Comparison of ENCODE assay signal across 9 cellular contexts in genomic region chr2:207254526-207255464, GRCh38.
DNase-seq lines count a peak whose midpoint lies in the region; ATAC-seq and TF ChIP-seq lines count a peak whose summit lies in the region.
"Had no signal": no experiment of that assay in that cellular context is flagged by ENCODE, and none has a peak within 500 bp of the region (broad histone marks: within the 10 kb centered on the region; RNA-seq: fewer than 3 reads in every experiment).

No MANE protein-coding gene starts in this region.

- H3K9me3 ChIP-seq in breast epithelium (no peaks in the 10 kb centered on the region), T-helper 17 cell (ENCODE audit: control insufficient read depth, low read length, poor library complexity, severe bottlenecking) (no peaks in the 10 kb centered on the region)

- ATAC-seq in HG03342 (IDR thresholded peaks at IDR 0.05; ENCODE audit: unreplicated experiment) = no peak
- ATAC-seq in HG03135 (IDR thresholded peaks at IDR 0.05; ENCODE audit: unreplicated experiment) = no peak
- no peak for ATAC-seq in effector memory CD8-positive, alpha-beta T cell (replicated peaks)
- ATAC-seq in T-helper 17 cell = no peak

- H3K4me1 ChIP-seq in breast epithelium = no peaks in the 10 kb centered on the region

- no peak overlapping the region for H3K4me3 ChIP-seq in breast epithelium
- H3K4me3 ChIP-seq in fibroblast of villous mesenchyme (ENCODE audit: low read depth, low read length) = no peak overlapping the region

- DNase-seq in MCF 10A (ENCODE audit: unreplicated experiment) = peak; percentile 59
- no peak for DNase-seq in breast epithelium (ENCODE audit: low spot score in 2 of 2)
- DNase-seq in SKM-1 treated with dmso at 0.1 percent for 144 hours (lab: John Stamatoyannopoulos, UW; ENCODE audit: unreplicated experiment) = peak; percentile 51
- DNase-seq in fibroblast of villous mesenchyme (ENCODE audit: low read depth) = peak; percentile 67
- no peak for DNase-seq in effector memory CD8-positive, alpha-beta T cell
- DNase-seq in T-helper 17 cell = no peak
- DNase-seq: SHP77 treated with DMSO at 0.1 percent for 48 hours had no signal

- peak overlapping the region; percentile 37 for H3K4me3 Mint-ChIP-seq in MCF 10A (ENCODE audit: unreplicated experiment)
- no peak overlapping the region for H3K4me3 Mint-ChIP-seq in effector memory CD8-positive, alpha-beta T cell
- no peak overlapping the region for H3K4me3 Mint-ChIP-seq in T-helper 17 cell

- no peak overlapping the region for H3K27ac ChIP-seq in breast epithelium

- CTCF ChIA-PET in MCF 10A (lab: Yijun Ruan, JAX) = interaction anchor here (0.7 to 1.5 kb wide), 3 partner anchors 15 to 218 kb away, joined by 3 to 9 read pairs (median 4); no protein-coding TSS in a partner anchor

- intact Hi-C loops in MCF 10A (cut with micrococcal nuclease) (loop anchor here (1.0 to 2.0 kb wide), 3 partner anchors 56 to 219 kb away; no protein-coding TSS in a partner anchor), breast epithelium (cut with DNase I; ENCODE audit: low total_unique reads) (no loop called here)

- POLR2A ChIA-PET in MCF 10A (lab: Yijun Ruan, JAX) = interaction anchor here (0.6 to 11.5 kb wide), 14 partner anchors 9 to 214 kb away, joined by 3 to 158 read pairs (median 4); partner anchors contain the start of gene KLF7

- H3K36me3 Mint-ChIP-seq in MCF 10A (ENCODE audit: insufficient read depth, unreplicated experiment) (peaks cover 7% of the 10 kb centered on the region), T-helper 17 cell (ENCODE audit: low read depth) (no peaks in the 10 kb centered on the region)
- H3K36me3 Mint-ChIP-seq in effector memory CD8-positive, alpha-beta T cell (ENCODE audit: insufficient read depth) = no peaks in the 10 kb centered on the region

- H3K27me3 ChIP-seq in breast epithelium = no peaks in the 10 kb centered on the region

- H3K9me3 Mint-ChIP-seq in MCF 10A (ENCODE audit: unreplicated experiment) = no peaks in the 10 kb centered on the region
- no peaks in the 10 kb centered on the region for H3K9me3 Mint-ChIP-seq in effector memory CD8-positive, alpha-beta T cell

- H3K36me3 ChIP-seq in breast epithelium = no peaks in the 10 kb centered on the region

- TSS peak; percentile 61 for BruUV-seq in MCF 10A (replicated peaks; lab: Mats Ljungman, UMichigan)

- peak overlapping the region; percentile 66 for H3K27ac Mint-ChIP-seq in MCF 10A (ENCODE audit: low read depth, unreplicated experiment)
- no peak overlapping the region for H3K27ac Mint-ChIP-seq in effector memory CD8-positive, alpha-beta T cell
- no peak overlapping the region for H3K27ac Mint-ChIP-seq in T-helper 17 cell

- peaks cover 86% of the 10 kb centered on the region for H3K4me1 Mint-ChIP-seq in MCF 10A (ENCODE audit: insufficient read depth, unreplicated experiment)
- H3K4me1 Mint-ChIP-seq in effector memory CD8-positive, alpha-beta T cell (ENCODE audit: low read depth in 2 of 2) = no peaks in the 10 kb centered on the region
- no peaks in the 10 kb centered on the region for H3K4me1 Mint-ChIP-seq in T-helper 17 cell

- no peak for TF ChIP-seq CTCF in MCF 10A (IDR thresholded peaks at IDR 0.05; ENCODE audit: unreplicated experiment)
- TF ChIP-seq CTCF in breast epithelium (IDR thresholded peaks at IDR 0.05) = no peak
- TF ChIP-seq CTCF in fibroblast of villous mesenchyme (IDR thresholded peaks at IDR 0.05; ENCODE audit: insufficient read depth, low read depth, low read length) = no peak

- no peaks in the 10 kb centered on the region for H3K27me3 Mint-ChIP-seq in MCF 10A (ENCODE audit: insufficient read depth, unreplicated experiment)
- peaks cover 10 to 45% of the 10 kb centered on the region in 2 donors for H3K27me3 Mint-ChIP-seq in effector memory CD8-positive, alpha-beta T cell
- H3K27me3 Mint-ChIP-seq in T-helper 17 cell = peaks cover 36% of the 10 kb centered on the region

- TF ChIP-seq POLR2A in breast epithelium (IDR thresholded peaks at IDR 0.05) = no peak

Comparison
In these comparisons a context has a peak if more than half of its experiments do, and no peak if none do; other contexts are left out.
1. DNase-seq: peak in MCF 10A (single experiment), SKM-1 treated with dmso at 0.1 percent for 144 hours (single experiment) and fibroblast of villous mesenchyme (single experiment); none in breast epithelium (0 of 2), effector memory CD8-positive, alpha-beta T cell (0 of 3) and T-helper 17 cell (0 of 3).